ENCODE assay signal across 21 cellular contexts in genomic region chr6:84758486-84758885, GRCh38. TPM values are rescaled to one million over a fixed set of nuclear protein-coding genes. Genes with fewer than 3 reads are reported as not detected.
"Had no signal": no experiment of that assay in that cellular context is flagged by ENCODE, and none has a peak within 500 bp of the region (broad histone marks: within the 10 kb centered on the region; RNA-seq: fewer than 3 reads in every experiment).

No MANE protein-coding gene starts in this region.

- H3K27me3 ChIP-seq: ovary had no signal

- H3K27ac ChIP-seq: esophagus squamous epithelium, ovary, prostate gland, suprapubic skin, uterus had no signal

- H3K36me3 ChIP-seq: esophagus squamous epithelium, ovary, prostate gland, suprapubic skin, uterus had no signal

- H3K9me3 ChIP-seq: esophagus squamous epithelium, ovary, prostate gland, suprapubic skin, uterus had no signal

- ATAC-seq: activated T-cell treated with anti-CD3 and anti-CD28 coated beads, Interleukin-2, amount 50 U/mL, for 72 hours; effector memory CD8-positive, alpha-beta T cell; left lobe of liver; natural killer cell; WTC11 had no signal

- H3K4me1 ChIP-seq: prostate gland, uterus had no signal

- H3K4me3 ChIP-seq: esophagus squamous epithelium, ovary, prostate gland, suprapubic skin, uterus had no signal

- DNase-seq: activated CD4-positive, alpha-beta T cell treated with anti-CD3 and anti-CD28 coated beads, Interleukin-2, amount 50 U/mL, for 48 hours; activated effector memory CD4-positive, alpha-beta T cell treated with Interleukin-2 at 50 U/mL for 16 hours; activated naive CD4-positive, alpha-beta T cell treated with anti-CD3 and anti-CD28 coated beads, Interleukin-2, amount 10 ng/mL, durations not matched to agents 7 days and 5 days; activated T-cell treated with anti-CD3 and anti-CD28 coated beads, Interleukin-2, amount 50 U/mL, for 72 hours; central memory CD4-positive, alpha-beta T cell; dorsolateral prefrontal cortex; effector memory CD8-positive, alpha-beta T cell; esophagus squamous epithelium; immature natural killer cell; mammary epithelial cell; midbrain; natural killer cell; ovary; stimulated activated CD4-positive, alpha-beta T cell treated with anti-CD3 and anti-CD28 coated beads, Interleukin-4, amount 100 ng/mL, for 4 hours; T-helper 1 cell; trophoblast cell; uterus had no signal

RNA-seq across cellular contexts. Expression of gene TBX18, which starts 5.9 kb away (rescaled TPM):
- total RNA-seq: activated T-cell treated with anti-CD3 and anti-CD28 coated beads, Interleukin-2, amount 50 U/mL, for 72 hours; mammary epithelial cell; natural killer cell had no signal
